In genomic region chr3:171374661-171375285, GRCh38 we compare ENCODE assay signal across 1 cellular context.
TF ChIP-seq lines count a peak whose summit lies in the region.

No MANE protein-coding gene starts in this region.

TF ChIP-seq in K562, 482 proteins besides CTCF, POLR2A, EP300 and RAD21 (continued from another document and continues in another):
- TF ChIP-seq CBFA2T2 (conservative IDR thresholded peaks at IDR 0.05) (0 out of 2 replicates have a peak, but pooled peaks have one; percentile 39), NR4A1 (CRISPR knock-in tag; IDR thresholded peaks at IDR 0.05) (no peak), NR4A1 (tag; IDR thresholded peaks at IDR 0.05) (no peak), SMARCA4 (IDR thresholded peaks at IDR 0.05) (peak; percentile 69; the same call in 1 of the 2 replicates), TEAD4 (IDR thresholded peaks at IDR 0.05; ENCODE audit: low read length) (peak; percentile 50; the same call in 1 of the 2 replicates), TEAD4 (CRISPR knock-in tag; IDR thresholded peaks at IDR 0.05; ENCODE audit: borderline replicate concordance) (no peak), MECOM (CRISPR knock-in tag; IDR thresholded peaks at IDR 0.05) (no peak), NR1H2 (CRISPR knock-in tag; IDR thresholded peaks at IDR 0.05) (no peak), ZNF57 (CRISPR knock-in tag; IDR thresholded peaks at IDR 0.05) (no peak), ZNF212 (CRISPR knock-in tag; IDR thresholded peaks at IDR 0.05) (no peak), SMARCE1 (IDR thresholded peaks at IDR 0.05) (peak; percentile 64), ZBTB49 (CRISPR knock-in tag; IDR thresholded peaks at IDR 0.05; ENCODE audit: borderline replicate concordance) (no peak), ZBTB7A (IDR thresholded peaks at IDR 0.05; ENCODE audit: borderline replicate concordance, control insufficient read depth, low read depth, low read length) (no peak), ZNF707 (CRISPR knock-in tag; conservative IDR thresholded peaks at IDR 0.05) (no peak), DPF2 (IDR thresholded peaks at IDR 0.05) (peak; percentile 76), ZFP36 (IDR thresholded peaks at IDR 0.05; ENCODE audit: low read depth, low read length, partially characterized antibody) (no peak), SAP30 (IDR thresholded peaks at IDR 0.05; ENCODE audit: borderline replicate concordance, insufficient read depth, low read depth, low read length, poor library complexity, severe bottlenecking) (no peak), NFE2 (IDR thresholded peaks at IDR 0.05; ENCODE audit: low read depth) (peak; percentile 83), FOXP1 (CRISPR knock-in tag; IDR thresholded peaks at IDR 0.05) (no peak), BCOR (IDR thresholded peaks at IDR 0.05) (no peak), PURB (CRISPR knock-in tag; IDR thresholded peaks at IDR 0.05; ENCODE audit: low read depth) (no peak), HBP1 (CRISPR knock-in tag; IDR thresholded peaks at IDR 0.05) (no peak), PHF21A (IDR thresholded peaks at IDR 0.05; ENCODE audit: borderline replicate concordance, low read depth) (no peak), PYGO2 (tag; IDR thresholded peaks at IDR 0.05) (no peak), THAP7 (CRISPR knock-in tag; IDR thresholded peaks at IDR 0.05) (no peak), ZFP91 (CRISPR knock-in tag; IDR thresholded peaks at IDR 0.05) (no peak), FOXK2 (conservative IDR thresholded peaks at IDR 0.05 in 1 of 2, IDR thresholded peaks at IDR 0.05 in 1 of 2; ENCODE audit: low read depth in 2 of 2) (no peak), ZNF274 (IDR thresholded peaks at IDR 0.05; ENCODE audit: borderline replicate concordance, low read depth, low read length) (no peak), NFRKB (IDR thresholded peaks at IDR 0.05; ENCODE audit: low read depth) (no peak), ZNF239 (CRISPR knock-in tag; IDR thresholded peaks at IDR 0.05) (no peak), ZKSCAN1 (IDR thresholded peaks at IDR 0.05; ENCODE audit: low read depth, low read length) (no peak), ZNF316 (IDR thresholded peaks at IDR 0.05) (peak; percentile 91), HEY1 (CRISPR knock-in tag; IDR thresholded peaks at IDR 0.05; ENCODE audit: borderline replicate concordance) (no peak), CREBBP (IDR thresholded peaks at IDR 0.05; ENCODE audit: low read depth, low read length) (no peak), BHLHE40 (IDR thresholded peaks at IDR 0.05; ENCODE audit: low read length) (no peak; the same call in 1 of the 2 replicates), MEF2A (IDR thresholded peaks at IDR 0.05; ENCODE audit: control insufficient read depth, low read depth, low read length) (no peak), FOXM1 (IDR thresholded peaks at IDR 0.05; ENCODE audit: low read depth) (no peak), FOXM1 (CRISPR knock-in tag; IDR thresholded peaks at IDR 0.05; ENCODE audit: low read depth) (no peak), BACH1 (tag; IDR thresholded peaks at IDR 0.05) (peak; percentile 48; the same call in 1 of the 2 replicates), TAL1 (IDR thresholded peaks at IDR 0.05) (peak; percentile 42), ZNF197 (CRISPR knock-in tag; IDR thresholded peaks at IDR 0.05; ENCODE audit: low read depth) (no peak), XRCC5 (IDR thresholded peaks at IDR 0.05; ENCODE audit: low read depth, low read length) (no peak), ETV1 (tag; conservative IDR thresholded peaks at IDR 0.05; ENCODE audit: low read depth) (0 out of 2 replicates have a peak, but pooled peaks have one; percentile 27), ARNT (IDR thresholded peaks at IDR 0.05) (no peak), MLX (CRISPR knock-in tag; conservative IDR thresholded peaks at IDR 0.05) (no peak), ZNF717 (CRISPR knock-in tag; IDR thresholded peaks at IDR 0.05) (no peak), NBN (IDR thresholded peaks at IDR 0.05; ENCODE audit: low read depth) (no peak), ZNF174 (CRISPR knock-in tag; IDR thresholded peaks at IDR 0.05) (no peak)
- TF ChIP-seq, protein P1, sequence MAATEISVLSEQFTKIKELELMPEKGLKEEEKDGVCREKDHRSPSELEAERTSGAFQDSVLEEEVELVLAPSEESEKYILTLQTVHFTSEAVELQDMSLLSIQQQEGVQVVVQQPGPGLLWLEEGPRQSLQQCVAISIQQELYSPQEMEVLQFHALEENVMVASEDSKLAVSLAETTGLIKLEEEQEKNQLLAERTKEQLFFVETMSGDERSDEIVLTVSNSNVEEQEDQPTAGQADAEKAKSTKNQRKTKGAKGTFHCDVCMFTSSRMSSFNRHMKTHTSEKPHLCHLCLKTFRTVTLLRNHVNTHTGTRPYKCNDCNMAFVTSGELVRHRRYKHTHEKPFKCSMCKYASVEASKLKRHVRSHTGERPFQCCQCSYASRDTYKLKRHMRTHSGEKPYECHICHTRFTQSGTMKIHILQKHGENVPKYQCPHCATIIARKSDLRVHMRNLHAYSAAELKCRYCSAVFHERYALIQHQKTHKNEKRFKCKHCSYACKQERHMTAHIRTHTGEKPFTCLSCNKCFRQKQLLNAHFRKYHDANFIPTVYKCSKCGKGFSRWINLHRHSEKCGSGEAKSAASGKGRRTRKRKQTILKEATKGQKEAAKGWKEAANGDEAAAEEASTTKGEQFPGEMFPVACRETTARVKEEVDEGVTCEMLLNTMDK (IDR thresholded peaks at IDR 0.05; ENCODE audit: borderline replicate concordance, insufficient read depth, low read depth, low read length, poor library complexity, severe bottlenecking) = no peak
- TF ChIP-seq, protein P2, sequence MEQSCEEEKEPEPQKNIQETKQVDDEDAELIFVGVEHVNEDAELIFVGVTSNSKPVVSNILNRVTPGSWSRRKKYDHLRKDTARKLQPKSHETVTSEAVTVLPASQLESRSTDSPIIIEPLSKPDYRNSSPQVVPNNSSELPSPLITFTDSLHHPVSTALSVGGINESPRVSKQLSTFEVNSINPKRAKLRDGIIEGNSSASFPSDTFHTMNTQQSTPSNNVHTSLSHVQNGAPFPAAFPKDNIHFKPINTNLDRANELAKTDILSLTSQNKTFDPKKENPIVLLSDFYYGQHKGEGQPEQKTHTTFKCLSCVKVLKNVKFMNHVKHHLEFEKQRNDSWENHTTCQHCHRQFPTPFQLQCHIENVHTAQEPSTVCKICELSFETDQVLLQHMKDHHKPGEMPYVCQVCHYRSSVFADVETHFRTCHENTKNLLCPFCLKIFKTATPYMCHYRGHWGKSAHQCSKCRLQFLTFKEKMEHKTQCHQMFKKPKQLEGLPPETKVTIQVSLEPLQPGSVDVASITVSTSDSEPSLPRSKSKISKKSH (CRISPR knock-in tag; IDR thresholded peaks at IDR 0.05) = no peak
- TF ChIP-seq, protein P3, sequence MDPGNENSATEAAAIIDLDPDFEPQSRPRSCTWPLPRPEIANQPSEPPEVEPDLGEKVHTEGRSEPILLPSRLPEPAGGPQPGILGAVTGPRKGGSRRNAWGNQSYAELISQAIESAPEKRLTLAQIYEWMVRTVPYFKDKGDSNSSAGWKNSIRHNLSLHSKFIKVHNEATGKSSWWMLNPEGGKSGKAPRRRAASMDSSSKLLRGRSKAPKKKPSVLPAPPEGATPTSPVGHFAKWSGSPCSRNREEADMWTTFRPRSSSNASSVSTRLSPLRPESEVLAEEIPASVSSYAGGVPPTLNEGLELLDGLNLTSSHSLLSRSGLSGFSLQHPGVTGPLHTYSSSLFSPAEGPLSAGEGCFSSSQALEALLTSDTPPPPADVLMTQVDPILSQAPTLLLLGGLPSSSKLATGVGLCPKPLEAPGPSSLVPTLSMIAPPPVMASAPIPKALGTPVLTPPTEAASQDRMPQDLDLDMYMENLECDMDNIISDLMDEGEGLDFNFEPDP (CRISPR knock-in tag; IDR thresholded peaks at IDR 0.05) = no peak
- TF ChIP-seq, protein P4, sequence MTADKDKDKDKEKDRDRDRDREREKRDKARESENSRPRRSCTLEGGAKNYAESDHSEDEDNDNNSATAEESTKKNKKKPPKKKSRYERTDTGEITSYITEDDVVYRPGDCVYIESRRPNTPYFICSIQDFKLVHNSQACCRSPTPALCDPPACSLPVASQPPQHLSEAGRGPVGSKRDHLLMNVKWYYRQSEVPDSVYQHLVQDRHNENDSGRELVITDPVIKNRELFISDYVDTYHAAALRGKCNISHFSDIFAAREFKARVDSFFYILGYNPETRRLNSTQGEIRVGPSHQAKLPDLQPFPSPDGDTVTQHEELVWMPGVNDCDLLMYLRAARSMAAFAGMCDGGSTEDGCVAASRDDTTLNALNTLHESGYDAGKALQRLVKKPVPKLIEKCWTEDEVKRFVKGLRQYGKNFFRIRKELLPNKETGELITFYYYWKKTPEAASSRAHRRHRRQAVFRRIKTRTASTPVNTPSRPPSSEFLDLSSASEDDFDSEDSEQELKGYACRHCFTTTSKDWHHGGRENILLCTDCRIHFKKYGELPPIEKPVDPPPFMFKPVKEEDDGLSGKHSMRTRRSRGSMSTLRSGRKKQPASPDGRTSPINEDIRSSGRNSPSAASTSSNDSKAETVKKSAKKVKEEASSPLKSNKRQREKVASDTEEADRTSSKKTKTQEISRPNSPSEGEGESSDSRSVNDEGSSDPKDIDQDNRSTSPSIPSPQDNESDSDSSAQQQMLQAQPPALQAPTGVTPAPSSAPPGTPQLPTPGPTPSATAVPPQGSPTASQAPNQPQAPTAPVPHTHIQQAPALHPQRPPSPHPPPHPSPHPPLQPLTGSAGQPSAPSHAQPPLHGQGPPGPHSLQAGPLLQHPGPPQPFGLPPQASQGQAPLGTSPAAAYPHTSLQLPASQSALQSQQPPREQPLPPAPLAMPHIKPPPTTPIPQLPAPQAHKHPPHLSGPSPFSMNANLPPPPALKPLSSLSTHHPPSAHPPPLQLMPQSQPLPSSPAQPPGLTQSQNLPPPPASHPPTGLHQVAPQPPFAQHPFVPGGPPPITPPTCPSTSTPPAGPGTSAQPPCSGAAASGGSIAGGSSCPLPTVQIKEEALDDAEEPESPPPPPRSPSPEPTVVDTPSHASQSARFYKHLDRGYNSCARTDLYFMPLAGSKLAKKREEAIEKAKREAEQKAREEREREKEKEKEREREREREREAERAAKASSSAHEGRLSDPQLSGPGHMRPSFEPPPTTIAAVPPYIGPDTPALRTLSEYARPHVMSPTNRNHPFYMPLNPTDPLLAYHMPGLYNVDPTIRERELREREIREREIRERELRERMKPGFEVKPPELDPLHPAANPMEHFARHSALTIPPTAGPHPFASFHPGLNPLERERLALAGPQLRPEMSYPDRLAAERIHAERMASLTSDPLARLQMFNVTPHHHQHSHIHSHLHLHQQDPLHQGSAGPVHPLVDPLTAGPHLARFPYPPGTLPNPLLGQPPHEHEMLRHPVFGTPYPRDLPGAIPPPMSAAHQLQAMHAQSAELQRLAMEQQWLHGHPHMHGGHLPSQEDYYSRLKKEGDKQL (CRISPR knock-in tag; IDR thresholded peaks at IDR 0.05; ENCODE audit: borderline replicate concordance) = no peak
